20 cellular contexts compared by ENCODE assay signal in the genomic region with DNA sequence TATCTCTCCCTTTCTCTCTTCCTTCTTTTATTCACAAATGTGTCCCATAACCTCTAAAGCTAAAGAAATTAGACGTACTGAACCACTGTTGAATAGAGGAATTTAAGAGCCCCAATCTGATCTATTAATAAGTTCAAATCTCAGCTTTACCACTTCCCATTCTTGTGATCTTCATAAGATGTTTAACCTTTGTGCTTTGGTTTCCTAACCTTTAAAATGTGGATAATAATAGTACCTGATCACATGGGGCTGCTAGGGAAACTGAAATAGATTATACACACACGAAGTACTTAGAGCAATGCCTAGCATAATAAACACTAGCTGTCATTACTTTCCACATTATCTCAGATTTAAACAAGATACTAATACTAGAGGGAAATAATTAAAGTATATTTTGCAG.
A peak's percentile ranks its signal among the peaks of the same experiment; 100 is the strongest.
DNase-seq lines count a peak whose midpoint lies in the region; ATAC-seq and TF ChIP-seq lines count a peak whose summit lies in the region.
"Had no signal": no experiment of that assay in that cellular context is flagged by ENCODE, and none has a peak within 500 bp of the region (broad histone marks: within the 10 kb centered on the region; RNA-seq: fewer than 3 reads in every experiment).

No MANE protein-coding gene starts in this region.

- no peak overlapping the region for H3K27ac ChIP-seq in heart right ventricle
- H3K27ac ChIP-seq: dorsolateral prefrontal cortex, gastrocnemius medialis, upper lobe of right lung had no signal

- H3K4me3 ChIP-seq in heart right ventricle, result no peak overlapping the region
- H3K4me3 ChIP-seq: dorsolateral prefrontal cortex, upper lobe of right lung had no signal

- ATAC-seq in heart right ventricle, result peak in 5 of 8 donors; percentile 28 to 88 (median 70)
- peak; percentile 86 for ATAC-seq in HG02588 (IDR thresholded peaks at IDR 0.05; ENCODE audit: unreplicated experiment)
- ATAC-seq in HG03439 (IDR thresholded peaks at IDR 0.05; ENCODE audit: unreplicated experiment), result peak; percentile 71
- no peak for ATAC-seq in GM19397 (IDR thresholded peaks at IDR 0.05; ENCODE audit: unreplicated experiment)
- no peak for ATAC-seq in GM18873 (IDR thresholded peaks at IDR 0.05; ENCODE audit: low FRiP score, unreplicated experiment)
- ATAC-seq: upper lobe of right lung had no signal

- no peaks in the 10 kb centered on the region for H3K9me3 ChIP-seq in heart right ventricle
- H3K9me3 ChIP-seq: gastrocnemius medialis, upper lobe of right lung had no signal

- no peaks in the 10 kb centered on the region for H3K27me3 ChIP-seq in heart right ventricle
- H3K27me3 ChIP-seq: dorsolateral prefrontal cortex, gastrocnemius medialis, upper lobe of right lung had no signal

- intact Hi-C loops in heart right ventricle (cut with DNase I), result no loop called here
- intact Hi-C loops in cardiac septum (cut with DNase I), result no loop called here

- 39 to 40% methylated on average over 2 of the region's 2 CpGs for WGBS in heart right ventricle, 2 donors

- no peak for DNase-seq in heart right ventricle
- no peak for DNase-seq in cardiac septum (ENCODE audit: low spot score)
- no peak for DNase-seq in LoVo (ENCODE audit: low spot score)
- DNase-seq in activated gamma-delta T cell treated with Interleukin-2 at 50 U/mL for 16 hours, result no peak
- DNase-seq: activated B cell treated with CpG ODN at 0.5 μM for 24 hours; activated CD4-positive, alpha-beta memory T cell treated with anti-CD3 and anti-CD28 coated beads, Interleukin-2, amount 10 ng/mL, durations not matched to agents 7 days and 5 days; activated T-cell treated with anti-CD3 and anti-CD28 coated beads for 4 hours; dorsolateral prefrontal cortex; gastrocnemius medialis; H9; mesenchymal stem cell; naive B cell; NCI-H1105 treated with DMSO at 0.1 percent for 48 hours; stimulated activated CD4-positive, alpha-beta T cell treated with anti-CD3 and anti-CD28 coated beads, Interleukin-12 subunit alpha, Interleukin-12 subunit beta, amount 100 ng/mL, for 4 hours; T-helper 9 cell; upper lobe of right lung had no signal

- no peak for TF ChIP-seq CTCF in heart right ventricle (IDR thresholded peaks at IDR 0.05)

- no peaks in the 10 kb centered on the region for H3K36me3 ChIP-seq in heart right ventricle
- H3K36me3 ChIP-seq: gastrocnemius medialis, upper lobe of right lung had no signal

- peaks cover 0 to 10% (median 0%) of the 10 kb centered on the region in 9 donors for H3K4me1 ChIP-seq in heart right ventricle
- H3K4me1 ChIP-seq: upper lobe of right lung had no signal

Comparison
In these comparisons a context has a peak if more than half of its experiments do, and no peak if none do; other contexts are left out.
1. ATAC-seq: peak in heart right ventricle (5 of 8), HG02588 (single experiment) and HG03439 (single experiment); none in GM19397 (single experiment) and GM18873 (single experiment).